18 cellular contexts compared by ENCODE assay signal in the genomic region with DNA sequence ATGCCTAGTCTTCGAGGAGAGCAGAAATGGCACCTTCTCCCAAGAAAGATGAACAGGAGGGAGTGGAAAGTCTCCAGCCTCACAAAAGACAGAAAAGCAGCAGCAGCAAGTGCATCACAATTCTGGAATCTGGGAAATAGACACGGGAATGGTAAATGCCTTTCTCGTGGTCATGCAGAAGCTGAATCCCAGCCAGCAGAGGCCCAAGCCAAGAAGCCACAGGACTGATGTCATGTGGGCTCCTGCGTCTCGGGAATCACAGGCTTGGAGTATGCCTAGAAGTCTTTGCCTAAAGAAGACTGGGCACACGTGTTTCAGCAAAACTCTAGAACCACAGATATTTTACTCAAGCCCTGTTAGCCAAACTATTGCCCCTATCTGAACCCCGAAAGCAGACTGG.
DNase-seq lines count a peak whose midpoint lies in the region; ATAC-seq and TF ChIP-seq lines count a peak whose summit lies in the region.
"Had no signal": no experiment of that assay in that cellular context is flagged by ENCODE, and none has a peak within 500 bp of the region (broad histone marks: within the 10 kb centered on the region; RNA-seq: fewer than 3 reads in every experiment).

No MANE protein-coding gene starts in this region.

- TF ChIP-seq CTCF in choroid plexus epithelial cell (conservative IDR thresholded peaks at IDR 0.05; ENCODE audit: low read depth, low read length) = no peak
- no peak for TF ChIP-seq CTCF in spleen (IDR thresholded peaks at IDR 0.05 in 8 of 11, conservative IDR thresholded peaks at IDR 0.05 in 3 of 11)
- TF ChIP-seq CTCF in psoas muscle (IDR thresholded peaks at IDR 0.05) = no peak

- H3K4me3 ChIP-seq in choroid plexus epithelial cell (ENCODE audit: low read depth, low read length) = no peak overlapping the region
- H3K4me3 ChIP-seq in spleen = no peak overlapping the region
- no peak overlapping the region for H3K4me3 ChIP-seq in psoas muscle
- H3K4me3 ChIP-seq: ovary, suprapubic skin had no signal

- ATAC-seq in HG03432 (IDR thresholded peaks at IDR 0.05; ENCODE audit: unreplicated experiment) (no peak), psoas muscle (no peak)
- ATAC-seq: left ventricle myocardium superior had no signal

- H3K36me3 ChIP-seq in spleen (no peaks in the 10 kb centered on the region), psoas muscle (ENCODE audit: insufficient read depth in 1 of 2, low read depth in 1 of 2) (no peaks in the 10 kb centered on the region)
- H3K36me3 ChIP-seq: ovary, suprapubic skin had no signal

- DNase-seq in HS-27A (ENCODE audit: low read depth) (peak; percentile 22), NCI-H69 (lab: John Stamatoyannopoulos, UW) (peak; percentile 73), choroid plexus epithelial cell (ENCODE audit: low read depth) (peak; percentile 1), spleen (no peak), NCI-H128 (lab: John Stamatoyannopoulos, UW; ENCODE audit: unreplicated experiment) (no peak), psoas muscle (no peak)
- DNase-seq: activated naive CD4-positive, alpha-beta T cell treated with Interleukin-2 at 50 U/mL for 16 hours; activated T-cell treated with anti-CD3 and anti-CD28 coated beads for 4 hours; aorta; H7; Kasumi-1; left ventricle myocardium superior; NCI-H1694 treated with DMSO at 0.1 percent for 48 hours; NCI-H524; ovary; stimulated activated CD4-positive, alpha-beta T cell treated with anti-CD3 and anti-CD28 coated beads, Interleukin-2, amount 100 ng/mL, for 48 hours had no signal

- peak overlapping the region in 6 of 8 donors; percentile 36 to 79 (median 61) for H3K27ac ChIP-seq in spleen
- no peak overlapping the region for H3K27ac ChIP-seq in psoas muscle
- H3K27ac ChIP-seq: ovary, suprapubic skin had no signal

- intact Hi-C loops in spleen (cut with DNase I; ENCODE audit: low total_unique reads) = no loop called here
- intact Hi-C loops in psoas muscle (cut with DNase I) = no loop called here

- H3K4me1 ChIP-seq in spleen = peaks cover 0 to 37% (median 4%) of the 10 kb centered on the region in 6 donors
- no peaks in the 10 kb centered on the region for H3K4me1 ChIP-seq in psoas muscle
- H3K4me1 ChIP-seq: suprapubic skin had no signal

- no peak for TF ChIP-seq POLR2A in spleen (IDR thresholded peaks at IDR 0.05)

- 63 to 81% (median 70%) methylated on average over 6 to 7 of the region's 7 CpGs for WGBS in spleen, 5 donors
- WGBS in psoas muscle, 3 donors = 13 to 26% (median 21%) methylated on average over 7 of the region's 7 CpGs

- H3K27me3 ChIP-seq in spleen (replicated peaks in 1 of 7) (no peaks in the 10 kb centered on the region), psoas muscle (ENCODE audit: insufficient read depth in 3 of 3, low read length in 2 of 3) (no peaks in the 10 kb centered on the region)
- H3K27me3 ChIP-seq: ovary, suprapubic skin had no signal

- H3K9me3 ChIP-seq in spleen = no peaks in the 10 kb centered on the region
- H3K9me3 ChIP-seq in psoas muscle = no peaks in the 10 kb centered on the region
- H3K9me3 ChIP-seq: ovary, suprapubic skin had no signal

Comparison
In these comparisons a context has a peak if more than half of its experiments do, and no peak if none do; other contexts are left out.
1. DNase-seq: peak in HS-27A (single experiment), NCI-H69 (single experiment) and choroid plexus epithelial cell (single experiment); none in spleen (single experiment), NCI-H128 (single experiment) and psoas muscle (0 of 2).